Comparison of ENCODE assay signal across 1 cellular context in the genomic region with DNA sequence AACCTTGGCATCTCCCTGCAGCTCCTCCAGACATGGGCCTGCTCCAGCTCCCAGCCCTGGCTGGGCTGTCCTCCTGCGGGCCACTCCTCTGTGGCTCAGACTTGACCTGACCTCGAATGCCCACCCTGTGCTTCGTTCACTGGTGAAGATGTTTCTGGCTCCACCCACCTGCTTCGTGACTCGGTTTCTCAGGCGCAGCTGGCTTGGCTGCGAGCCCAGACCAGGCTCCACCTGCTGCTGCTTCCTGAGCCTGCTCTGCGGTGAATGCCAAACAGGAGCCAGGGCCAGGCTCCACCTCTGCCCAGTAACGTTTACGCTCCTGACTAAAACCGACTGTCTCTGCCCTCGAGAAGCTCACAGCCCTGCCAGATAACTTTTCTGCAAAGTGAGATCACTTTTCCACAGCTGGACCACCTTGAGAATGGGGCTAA.
TF ChIP-seq lines count a peak whose summit lies in the region.

No MANE protein-coding gene starts in this region.

TF ChIP-seq in H1, 55 proteins besides CTCF, POLR2A, EP300 and RAD21:
- TF ChIP-seq POLR2AphosphoS5 (IDR thresholded peaks at IDR 0.05; ENCODE audit: low read depth, low read length) (peak; percentile 53; the same call in 1 of the 2 replicates), CBX8 (IDR thresholded peaks at IDR 0.05; ENCODE audit: borderline replicate concordance, low read depth, low read length) (no peak), RFX5 (IDR thresholded peaks at IDR 0.05; ENCODE audit: borderline replicate concordance, low read depth, low read length) (no peak)
- TF ChIP-seq, protein P1, sequence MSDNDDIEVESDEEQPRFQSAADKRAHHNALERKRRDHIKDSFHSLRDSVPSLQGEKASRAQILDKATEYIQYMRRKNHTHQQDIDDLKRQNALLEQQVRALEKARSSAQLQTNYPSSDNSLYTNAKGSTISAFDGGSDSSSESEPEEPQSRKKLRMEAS (IDR thresholded peaks at IDR 0.05) = no peak
